In the genomic region with DNA sequence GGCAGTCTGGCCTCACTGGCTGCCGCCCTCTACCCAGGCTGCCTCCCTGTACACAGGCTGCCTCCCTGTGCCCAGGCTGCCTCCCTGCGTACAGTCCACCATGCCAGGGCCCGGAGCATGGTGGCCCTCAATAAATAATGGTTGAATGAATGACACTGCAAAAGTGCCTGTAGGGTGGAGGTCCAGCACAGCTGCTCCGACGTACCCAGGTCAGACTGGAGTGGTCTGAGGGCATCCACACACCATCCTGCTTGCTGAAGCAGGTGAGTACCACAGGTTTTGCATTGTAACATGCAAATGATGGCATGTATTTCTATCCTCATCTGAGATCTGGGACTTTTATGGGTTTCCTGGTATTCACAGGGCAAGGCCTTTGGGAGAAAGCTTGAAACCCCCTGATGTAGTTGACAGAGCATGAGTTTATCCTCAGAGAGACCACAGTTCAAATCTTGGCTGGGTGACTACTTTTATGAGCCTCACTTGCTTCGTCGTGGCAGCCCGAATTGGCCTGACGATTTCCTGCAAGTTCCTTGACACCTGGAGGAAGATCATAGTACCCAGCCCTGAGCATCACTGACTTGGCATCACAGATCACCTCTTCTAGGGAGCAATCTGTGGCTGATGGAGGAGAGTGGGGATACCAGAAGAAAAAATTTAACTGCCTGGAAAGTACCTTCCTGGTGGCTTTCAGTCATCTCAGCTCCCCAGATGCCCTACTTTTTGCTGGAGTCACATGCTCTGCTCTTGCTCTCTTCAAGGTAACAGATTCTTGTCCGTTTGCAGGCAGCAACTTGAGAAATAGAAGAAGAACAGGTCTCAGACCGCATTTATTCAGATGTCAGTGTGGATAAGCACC, we compare ENCODE assay signal across 19 cellular contexts. TPM values are rescaled to one million over a fixed set of nuclear protein-coding genes. Genes with fewer than 3 reads are reported as not detected.
DNase-seq lines count a peak whose midpoint lies in the region; ATAC-seq and TF ChIP-seq lines count a peak whose summit lies in the region.
"Had no signal": no experiment of that assay in that cellular context is flagged by ENCODE, and none has a peak within 500 bp of the region (broad histone marks: within the 10 kb centered on the region; RNA-seq: fewer than 3 reads in every experiment).

No MANE protein-coding gene starts in this region.

- no peaks in the 10 kb centered on the region for H3K79me2 ChIP-seq in SU-DHL-6 (ENCODE audit: insufficient read depth, low read length)
- no peaks in the 10 kb centered on the region for H3K79me2 ChIP-seq in H9 (ENCODE audit: insufficient read depth, low read length)

- no peak overlapping the region for H3K18ac ChIP-seq in H9 (ENCODE audit: insufficient read length, low read depth, low read length)

- H3K79me1 ChIP-seq in H9 (ENCODE audit: insufficient read depth, low read depth, low read length, poor library complexity, severe bottlenecking), result no peaks in the 10 kb centered on the region

- no peak overlapping the region for H2BK5ac ChIP-seq in H9 (ENCODE audit: insufficient read length, low read length)

- no peak overlapping the region for H3K4ac ChIP-seq in H9 (ENCODE audit: low read depth, low read length)

- intact Hi-C loops in breast epithelium (cut with DNase I; ENCODE audit: low total_unique reads), result no loop called here
- intact Hi-C loops in MCF 10A (cut with micrococcal nuclease), result loop anchor here (5.0 kb wide), 1 partner anchor 427 kb away; no protein-coding TSS in a partner anchor
- intact Hi-C loops in vagina (cut with DNase I), result loop anchor here (10.0 kb wide), 1 partner anchor 60 kb away; a partner anchor contains a TSS

- H3K27me3 Mint-ChIP-seq in MCF 10A (ENCODE audit: insufficient read depth, unreplicated experiment), result no peaks in the 10 kb centered on the region
- H3K27me3 Mint-ChIP-seq in H9 (ENCODE audit: low read depth), result peaks cover 52% of the 10 kb centered on the region

- H3K27ac Mint-ChIP-seq in MCF 10A (ENCODE audit: low read depth, unreplicated experiment), result no peak overlapping the region
- H3K27ac Mint-ChIP-seq in H9, result no peak overlapping the region
- H3K27ac Mint-ChIP-seq: CD8-positive, alpha-beta T cell; endodermal cell had no signal

- H3K27ac ChIP-seq in breast epithelium, result peak overlapping the region; percentile 68 to 69
- H3K27ac ChIP-seq in SU-DHL-6 (ENCODE audit: low read depth, low read length), result peak overlapping the region; percentile 70
- H3K27ac ChIP-seq in stomach smooth muscle (ENCODE audit: low read length), result peak overlapping the region; percentile 46
- H3K27ac ChIP-seq in H9 (ENCODE audit: insufficient read length, low read depth, low read length), result no peak overlapping the region
- H3K27ac ChIP-seq in vagina, result no peak overlapping the region
- no peak overlapping the region for H3K27ac ChIP-seq in substantia nigra (ENCODE audit: low read depth, low read length, poor library complexity, severe bottlenecking)
- H3K27ac ChIP-seq: HL-60, SJCRH30 had no signal

- H3K56ac ChIP-seq in H9 (ENCODE audit: insufficient read length, low read depth, low read length), result no peak overlapping the region

- H3K4me1 Mint-ChIP-seq in MCF 10A (ENCODE audit: insufficient read depth, unreplicated experiment), result no peaks in the 10 kb centered on the region
- no peaks in the 10 kb centered on the region for H3K4me1 Mint-ChIP-seq in H9
- H3K4me1 Mint-ChIP-seq: endodermal cell had no signal

- no peaks in the 10 kb centered on the region for H3K36me3 Mint-ChIP-seq in MCF 10A (ENCODE audit: insufficient read depth, unreplicated experiment)
- no peaks in the 10 kb centered on the region for H3K36me3 Mint-ChIP-seq in H9 (ENCODE audit: insufficient read depth in 1 of 3, low read depth in 3 of 3)
- H3K36me3 Mint-ChIP-seq: CD8-positive, alpha-beta T cell had no signal

- TF ChIP-seq CTCF in breast epithelium (IDR thresholded peaks at IDR 0.05) (no peak), MCF 10A (IDR thresholded peaks at IDR 0.05; ENCODE audit: unreplicated experiment) (no peak), SU-DHL-6 (IDR thresholded peaks at IDR 0.05; ENCODE audit: insufficient read depth, low read length, poor library complexity, severe bottlenecking) (no peak), H9 (conservative IDR thresholded peaks at IDR 0.05) (no peak), vagina (IDR thresholded peaks at IDR 0.05) (no peak)

- H2AK5ac ChIP-seq in H9 (ENCODE audit: insufficient read length, low read length), result no peak overlapping the region

- CTCF ChIA-PET in MCF 10A (lab: Yijun Ruan, JAX), result interaction anchor here (0.5 to 0.9 kb wide), 3 partner anchors 44 to 462 kb away, joined by 3 to 4 read pairs (median 3); no protein-coding TSS in a partner anchor

- H3K4me1 ChIP-seq in breast epithelium, result peaks cover 3 to 7% of the 10 kb centered on the region in 2 donors
- peaks cover 9% of the 10 kb centered on the region for H3K4me1 ChIP-seq in stomach smooth muscle (ENCODE audit: control insufficient read depth, insufficient read depth, low read length)
- H3K4me1 ChIP-seq in H9 (ENCODE audit: insufficient read depth, low read length), result no peaks in the 10 kb centered on the region
- peaks cover 17% of the 10 kb centered on the region for H3K4me1 ChIP-seq in vagina
- H3K4me1 ChIP-seq: SJCRH30 had no signal

- DNase-seq in breast epithelium (ENCODE audit: low spot score in 2 of 2), result peak in 1 of 2 donors; percentile 56
- DNase-seq in MCF 10A (ENCODE audit: unreplicated experiment), result no peak
- no peak for DNase-seq in H9
- DNase-seq in vagina (ENCODE audit: extremely low spot score in 2 of 2), result no peak
- no peak for DNase-seq in substantia nigra (lab: John Stamatoyannopoulos, UW)
- DNase-seq: activated CD4-positive, CD25-positive, alpha-beta regulatory T cell treated with anti-CD3 and anti-CD28 coated beads, Interleukin-2, amount 50 U/mL, for 72 hours; activated effector memory CD4-positive, alpha-beta T cell treated with anti-CD3 and anti-CD28 coated beads, Interleukin-2, amount 50 U/mL, for 16 hours; CD8-positive, alpha-beta T cell; DND-41; endodermal cell; KBM-7; nucleus accumbens; SJCRH30; T-helper 9 cell had no signal

- H3K23ac ChIP-seq in H9 (ENCODE audit: insufficient read length, low read depth, low read length), result no peak overlapping the region

- H2AFZ ChIP-seq in SU-DHL-6 (ENCODE audit: low read depth, low read length, severe bottlenecking) (no peak overlapping the region), H9 (ENCODE audit: low read length) (no peak overlapping the region)

- H3K4me3 Mint-ChIP-seq in MCF 10A (ENCODE audit: unreplicated experiment), result no peak overlapping the region
- no peak overlapping the region for H3K4me3 Mint-ChIP-seq in H9
- H3K4me3 Mint-ChIP-seq: CD8-positive, alpha-beta T cell; endodermal cell had no signal

- BruUV-seq in MCF 10A (replicated peaks; lab: Mats Ljungman, UMichigan), result no TSS peak

- H2BK12ac ChIP-seq in H9 (ENCODE audit: insufficient read length, low read depth, low read length), result no peak overlapping the region

- H3K36me3 ChIP-seq in breast epithelium, result no peaks in the 10 kb centered on the region
- no peaks in the 10 kb centered on the region for H3K36me3 ChIP-seq in SU-DHL-6 (ENCODE audit: low read length)
- no peaks in the 10 kb centered on the region for H3K36me3 ChIP-seq in stomach smooth muscle (ENCODE audit: control insufficient read depth in 2 of 2, insufficient read depth in 2 of 2, low read length in 2 of 2)
- no peaks in the 10 kb centered on the region for H3K36me3 ChIP-seq in vagina
- H3K36me3 ChIP-seq: SJCRH30 had no signal

- H3K9me3 Mint-ChIP-seq in MCF 10A (ENCODE audit: unreplicated experiment) (no peaks in the 10 kb centered on the region), H9 (no peaks in the 10 kb centered on the region; a peak in 2 of 5 replicates)
- H3K9me3 Mint-ChIP-seq: CD8-positive, alpha-beta T cell had no signal

- H4K20me1 ChIP-seq in SU-DHL-6 (ENCODE audit: low read depth, low read length) (no peaks in the 10 kb centered on the region), H9 (ENCODE audit: control insufficient read depth, insufficient read depth, insufficient read length) (no peaks in the 10 kb centered on the region)

- H3K9me3 ChIP-seq in breast epithelium, result no peaks in the 10 kb centered on the region
- 0 out of 2 replicates have a peak, but pooled peaks cover under 1% of the 10 kb centered on the region for H3K9me3 ChIP-seq in SU-DHL-6 (ENCODE audit: insufficient read depth, low read length)
- H3K9me3 ChIP-seq in stomach smooth muscle (ENCODE audit: control insufficient read depth in 2 of 2, low read length in 2 of 2), result no peaks in the 10 kb centered on the region
- no peaks in the 10 kb centered on the region for H3K9me3 ChIP-seq in H9 (ENCODE audit: control insufficient read depth, low read depth, low read length)
- H3K9me3 ChIP-seq in vagina, result no peaks in the 10 kb centered on the region
- H3K9me3 ChIP-seq: SJCRH30 had no signal

- H3K23me2 ChIP-seq in H9 (ENCODE audit: insufficient read length, low read depth, low read length, poor library complexity, severe bottlenecking), result peaks cover 3% of the 10 kb centered on the region

- TF ChIP-seq POLR2A in breast epithelium (IDR thresholded peaks at IDR 0.05) (no peak), vagina (IDR thresholded peaks at IDR 0.05) (no peak)

- H3K9ac ChIP-seq in SU-DHL-6 (ENCODE audit: low read length) (0 out of 2 replicates have a peak overlapping the region, but pooled peaks have one; percentile 4), stomach smooth muscle (ENCODE audit: low read length in 2 of 2) (no peak overlapping the region), H9 (ENCODE audit: extremely low read depth, insufficient read length, low read length) (no peak overlapping the region)

- WGBS in H9 (ENCODE audit: extremely low coverage, insufficient read length, low lambda C conversion rate), result no CpG with 5 or more reads among the region's 11 CpGs

- H4K5ac ChIP-seq in H9 (ENCODE audit: insufficient read length, low read depth, low read length), result no peak overlapping the region

- POLR2A ChIA-PET in MCF 10A (lab: Yijun Ruan, JAX), result interaction anchor here (0.6 to 1.5 kb wide), 2 partner anchors 23 to 90 kb away, joined by 3 to 4 read pairs; no protein-coding TSS in a partner anchor

- no peaks in the 10 kb centered on the region for H3K9me2 ChIP-seq in SU-DHL-6 (replicated peaks; ENCODE audit: insufficient read depth, low read length)

- H3F3A ChIP-seq in SU-DHL-6 (ENCODE audit: insufficient read depth), result peaks cover 14% of the 10 kb centered on the region

- no peak overlapping the region for H3K4me3 ChIP-seq in breast epithelium
- H3K4me3 ChIP-seq in SU-DHL-6 (ENCODE audit: insufficient read depth, low read length, poor library complexity, severe bottlenecking), result no peak overlapping the region
- H3K4me3 ChIP-seq in stomach smooth muscle (ENCODE audit: low read length in 2 of 2), result no peak overlapping the region
- no peak overlapping the region for H3K4me3 ChIP-seq in vagina
- H3K4me3 ChIP-seq: SJCRH30 had no signal

- H2BK120ac ChIP-seq in H9 (ENCODE audit: low read depth, low read length, poor library complexity, severe bottlenecking), result no peak overlapping the region

- H2BK20ac ChIP-seq in H9 (ENCODE audit: low read depth, low read length, poor library complexity, severe bottlenecking), result no peak overlapping the region

- no peak overlapping the region for H3T11ph ChIP-seq in H9 (ENCODE audit: low read length)

- H2BK15ac ChIP-seq in H9 (ENCODE audit: low read depth, low read length), result no peak overlapping the region

- no peak overlapping the region for H4K91ac ChIP-seq in H9 (ENCODE audit: insufficient read length, low read depth, low read length)

- peak overlapping the region; percentile 26 for H3K4me2 ChIP-seq in SU-DHL-6 (ENCODE audit: low read depth, low read length, poor library complexity, severe bottlenecking)
- H3K4me2 ChIP-seq in H9 (ENCODE audit: insufficient read depth, insufficient read length, low read length), result no peak overlapping the region

- H3K27me3 ChIP-seq in breast epithelium (no peaks in the 10 kb centered on the region), SU-DHL-6 (ENCODE audit: low read length) (no peaks in the 10 kb centered on the region), stomach smooth muscle (ENCODE audit: control insufficient read depth in 1 of 2, insufficient read depth in 2 of 2, low read length in 2 of 2) (no peaks in the 10 kb centered on the region), H9 (ENCODE audit: insufficient read depth, low read length) (no peaks in the 10 kb centered on the region; the same call in 1 of the 2 replicates), vagina (no peaks in the 10 kb centered on the region)
- H3K27me3 ChIP-seq: SJCRH30 had no signal

- no peak overlapping the region for H3K14ac ChIP-seq in H9 (ENCODE audit: insufficient read depth, low read length)

- H4K8ac ChIP-seq in H9 (replicated peaks; ENCODE audit: insufficient read length, low read depth, low read length), result no peak overlapping the region

- peak; percentile 58 for ATAC-seq in HG02642 (IDR thresholded peaks at IDR 0.05; ENCODE audit: poor library complexity, unreplicated experiment)
- ATAC-seq: CD8-positive, alpha-beta T cell had no signal

RNA-seq across cellular contexts. Expression of a gene that starts 16.0 kb away (rescaled TPM):
- 100 to 1,000 TPM in 1 of 3 donors, 10 to 100 TPM in 2; 56.5 to 248 (median 87.5) TPM for total RNA-seq in breast epithelium
- 104 and 114 TPM in 2 replicates for total RNA-seq in MCF 10A (2022)
- total RNA-seq in H9 (2021), result 97.4 and 99.7 TPM in 2 replicates
- total RNA-seq in vagina, result 174 TPM

RNA-seq across cellular contexts. Expression of a gene that starts 24.8 kb away (rescaled TPM):
- total RNA-seq in breast epithelium, result under 1 TPM in 1 of 3 donors, not detected in 2; 0.73 TPM
- 0.83 and 1.1 TPM in 2 replicates for total RNA-seq in MCF 10A (2022)
- 0.48 and 0.68 TPM in 2 replicates for total RNA-seq in H9 (2021)
- total RNA-seq in vagina, result not detected
- total RNA-seq: skeletal muscle tissue had no signal

RNA-seq across cellular contexts. Expression of a gene that starts 50.5 kb away (rescaled TPM):
- total RNA-seq in breast epithelium, result 10 to 100 TPM; 33.1 to 52.8 (median 38.3) TPM
- 49.7 and 51.3 TPM in 2 replicates for total RNA-seq in MCF 10A (2022)
- 90.8 and 91.6 TPM in 2 replicates for total RNA-seq in H9 (2021)
- total RNA-seq in vagina, result 34.9 TPM

RNA-seq across cellular contexts. Expression of a gene that starts 55.5 kb away (rescaled TPM):
- total RNA-seq in breast epithelium (10 to 100 TPM in 2 of 3 donors, 1 to 10 TPM in 1; 6.6 to 32.8 (median 22.9) TPM), MCF 10A (2022) (8.7 and 12.3 TPM in 2 replicates), H9 (2021) (3.4 and 4.8 TPM in 2 replicates), vagina (35.6 TPM)
- total RNA-seq: CD8-positive, alpha-beta T cell had no signal

Comparison
In these comparisons a context has a peak if more than half of its experiments do, and no peak if none do; other contexts are left out.
1. H3K27ac ChIP-seq: peak in breast epithelium (2 of 2), SU-DHL-6 (single experiment) and stomach smooth muscle (single experiment); none in H9 (single experiment), vagina (single experiment) and substantia nigra (single experiment).